ENCODE assay signal across 9 cellular contexts in the genomic region with DNA sequence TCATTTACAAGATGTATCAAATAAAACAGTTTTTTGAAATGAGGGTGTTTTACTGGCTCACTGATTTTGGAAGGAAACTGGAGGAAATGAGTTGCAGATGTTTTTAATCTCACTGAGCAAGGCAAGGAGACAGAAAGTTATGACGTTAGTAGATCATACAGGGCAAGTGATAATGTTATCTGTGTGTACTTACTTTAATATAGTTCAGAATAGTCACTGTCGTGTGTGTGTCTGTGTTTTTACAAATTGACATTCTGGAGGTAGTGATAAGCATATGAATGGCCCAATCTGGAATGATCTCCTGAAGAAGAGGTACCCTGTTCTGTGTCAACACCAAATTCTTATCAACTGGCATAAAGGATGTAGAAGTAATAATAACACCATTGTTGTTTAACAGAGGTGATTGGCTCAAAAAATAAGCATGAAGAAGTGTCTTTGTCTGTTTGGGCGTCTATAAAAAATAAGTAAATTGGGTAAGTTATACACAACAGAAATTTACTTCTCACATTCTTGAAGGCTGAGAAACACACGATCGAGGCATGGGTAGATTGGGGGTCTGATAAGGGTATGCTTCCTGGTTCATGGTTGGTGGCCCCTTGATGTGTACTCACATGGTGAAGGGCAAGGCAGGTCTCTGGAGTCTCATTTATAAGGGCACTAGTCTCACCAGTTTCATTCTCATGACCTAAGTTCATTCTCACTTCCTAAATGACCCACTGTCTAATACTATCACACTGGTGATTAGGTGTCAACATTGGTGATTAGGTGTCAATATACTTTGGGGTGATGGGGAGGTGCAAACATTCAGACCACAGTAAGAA. TPM values are rescaled to one million over a fixed set of nuclear protein-coding genes. Genes with fewer than 3 reads are reported as not detected.
DNase-seq lines count a peak whose midpoint lies in the region; ATAC-seq and TF ChIP-seq lines count a peak whose summit lies in the region.
"Had no signal": no experiment of that assay in that cellular context is flagged by ENCODE, and none has a peak within 500 bp of the region (broad histone marks: within the 10 kb centered on the region; RNA-seq: fewer than 3 reads in every experiment).

No MANE protein-coding gene starts in this region.

- H3K9me3 Mint-ChIP-seq in CD4-positive, alpha-beta memory T cell: peaks cover 0 to 26% (median 16%) of the 10 kb centered on the region in 8 donors

- peak overlapping the region in 1 of 2 donors; percentile 27 for H3K4me3 ChIP-seq in CD4-positive, alpha-beta memory T cell (ENCODE audit: low read length in 2 of 2)
- no peak overlapping the region for H3K4me3 ChIP-seq in fibroblast of mammary gland (ENCODE audit: control insufficient read depth, low read depth, low read length)

- H3K27ac Mint-ChIP-seq in CD4-positive, alpha-beta memory T cell: peak overlapping the region; percentile 48 to 98 (median 87)

- ATAC-seq in GM19438 (IDR thresholded peaks at IDR 0.05; ENCODE audit: low read depth, unreplicated experiment): peak; percentile 56
- ATAC-seq in HG03342 (IDR thresholded peaks at IDR 0.05; ENCODE audit: unreplicated experiment): peak; percentile 72

- peaks cover 37% of the 10 kb centered on the region for H3K4me1 ChIP-seq in CD4-positive, alpha-beta memory T cell (ENCODE audit: insufficient read depth, low read length)

- peak overlapping the region; percentile 71 to 99 (median 98) for H3K4me3 Mint-ChIP-seq in CD4-positive, alpha-beta memory T cell

- intact Hi-C loops in CD4-positive, alpha-beta memory T cell (cut with micrococcal nuclease): loop anchor here (1.0 kb wide), 1 partner anchor 157 kb away; no protein-coding TSS in a partner anchor

- H3K27me3 Mint-ChIP-seq in CD4-positive, alpha-beta memory T cell: no peaks in the 10 kb centered on the region

- H3K27ac ChIP-seq in CD4-positive, alpha-beta memory T cell (ENCODE audit: low read depth, low read length): peak overlapping the region; percentile 85
- no peak overlapping the region for H3K27ac ChIP-seq in caudate nucleus (ENCODE audit: low read depth, low read length)

- POLR2A ChIA-PET in CD4-positive, alpha-beta memory T cell (lab: Charles Lee; ENCODE audit: partially characterized antibody): interaction anchor here (1.3 to 4.2 kb wide), 4 partner anchors 71 to 76 kb away, joined by 3 to 74 read pairs (median 9); a partner anchor contains a TSS

- no peaks in the 10 kb centered on the region for H3K36me3 ChIP-seq in CD4-positive, alpha-beta memory T cell (ENCODE audit: insufficient read depth, low read length)

- TF ChIP-seq CTCF in fibroblast of mammary gland (conservative IDR thresholded peaks at IDR 0.05; ENCODE audit: control insufficient read depth, insufficient read depth, low read depth, low read length): no peak

- peaks cover 30 to 65% (median 42%) of the 10 kb centered on the region in 4 donors for H3K4me1 Mint-ChIP-seq in CD4-positive, alpha-beta memory T cell

- CTCF ChIA-PET in CD4-positive, alpha-beta memory T cell (lab: Charles Lee; ENCODE audit: partially characterized antibody): interaction anchor here (0.7 to 4.1 kb wide), 5 partner anchors 71 to 217 kb away, joined by 3 to 34 read pairs (median 15); a partner anchor contains a TSS

- peak; percentile 21 to 46 (median 41) for DNase-seq in CD4-positive, alpha-beta memory T cell
- DNase-seq in fibroblast of mammary gland (ENCODE audit: low read depth) (peak; percentile 4), D341Med (ENCODE audit: low spot score) (no peak), HuH-7.5 (ENCODE audit: low spot score) (no peak), caudate nucleus (lab: John Stamatoyannopoulos, UW) (no peak)
- no peak for DNase-seq in stimulated activated CD4-positive, alpha-beta T cell treated with anti-CD3 and anti-CD28 coated beads, Interleukin-2, amount 100 ng/mL, for 24 hours
- DNase-seq: effector CD4-positive, alpha-beta T cell had no signal

- peaks cover 0 to 10% of the 10 kb centered on the region in 2 donors for H3K9me3 ChIP-seq in CD4-positive, alpha-beta memory T cell (ENCODE audit: control insufficient read depth in 1 of 2, low read length in 2 of 2)

- no peaks in the 10 kb centered on the region for H3K27me3 ChIP-seq in CD4-positive, alpha-beta memory T cell (ENCODE audit: insufficient read depth, low read length)

- H3K36me3 Mint-ChIP-seq in CD4-positive, alpha-beta memory T cell: peaks cover 36 to 52% of the 10 kb centered on the region in 2 donors

RNA-seq across cellular contexts. Expression of a gene that starts 2.1 kb away (rescaled TPM):
- 10 to 100 TPM; 48.5 to 49.5 TPM for total RNA-seq in CD4-positive, alpha-beta memory T cell
- 10 to 100 TPM; 36.8 to 54.3 TPM for polyA plus RNA-seq in CD4-positive, alpha-beta memory T cell

RNA-seq across cellular contexts. Expression of a gene that starts 25.1 kb away (rescaled TPM):
- under 1 TPM; 0.17 TPM for total RNA-seq in CD4-positive, alpha-beta memory T cell
- polyA plus RNA-seq in CD4-positive, alpha-beta memory T cell: not detected

Comparison
In these comparisons a context has a peak if more than half of its experiments do, and no peak if none do; other contexts are left out.
1. DNase-seq: peak in CD4-positive, alpha-beta memory T cell (5 of 5) and fibroblast of mammary gland (single experiment); none in D341Med (single experiment), stimulated activated CD4-positive, alpha-beta T cell treated with anti-CD3 and anti-CD28 coated beads, Interleukin-2, amount 100 ng/mL, for 24 hours (0 of 2), HuH-7.5 (single experiment) and caudate nucleus (0 of 61).